Comparison of ENCODE assay signal across 22 cellular contexts in genomic region chr5:91137647-91138046, GRCh38.
A peak's percentile ranks its signal among the peaks of the same experiment; 100 is the strongest.
DNase-seq lines count a peak whose midpoint lies in the region; ATAC-seq and TF ChIP-seq lines count a peak whose summit lies in the region.
"Had no signal": no experiment of that assay in that cellular context is flagged by ENCODE, and none has a peak within 500 bp of the region (broad histone marks: within the 10 kb centered on the region; RNA-seq: fewer than 3 reads in every experiment).

No MANE protein-coding gene starts in this region.

- no peak overlapping the region for H2BK5ac ChIP-seq in trophoblast cell (ENCODE audit: low read depth, low read length, poor library complexity)

- no peak overlapping the region for H4K12ac ChIP-seq in trophoblast cell (ENCODE audit: low read depth, low read length)

- H2AFZ ChIP-seq in trophoblast cell (ENCODE audit: insufficient read depth, low read length, poor library complexity): no peak overlapping the region
- H2AFZ ChIP-seq: GM23338 had no signal

- no peak overlapping the region for H3K4me3 ChIP-seq in RWPE2 (ENCODE audit: severe bottlenecking)
- H3K4me3 ChIP-seq in trophoblast cell (ENCODE audit: low read depth, low read length): no peak overlapping the region
- H3K4me3 ChIP-seq: BLaER1, GM23338 had no signal

- intact Hi-C loops in left colon (cut with DNase I, micrococcal nuclease): no loop called here

- H3K9ac ChIP-seq in trophoblast cell (ENCODE audit: low read length): no peak overlapping the region
- H3K9ac ChIP-seq: BLaER1 had no signal

- peaks cover 4% of the 10 kb centered on the region for H3K4me1 Mint-ChIP-seq in stimulated activated effector memory CD8-positive, alpha-beta T cell treated with anti-CD3 and anti-CD28 coated beads, Interleukin-12 subunit alpha, Interleukin-12 subunit beta, amount 100 ng/mL, for 72 hours
- H3K4me1 Mint-ChIP-seq: CD4-positive, CD25-positive, alpha-beta regulatory T cell had no signal

- H3K18ac ChIP-seq in trophoblast cell (ENCODE audit: low read length): no peak overlapping the region

- H3K27ac ChIP-seq in RWPE2 (ENCODE audit: poor library complexity, severe bottlenecking) (peak overlapping the region; percentile 68), foreskin keratinocyte (no peak overlapping the region), trophoblast cell (ENCODE audit: low read depth, low read length) (no peak overlapping the region)
- H3K27ac ChIP-seq: BLaER1 had no signal

- no peak overlapping the region for H4K8ac ChIP-seq in trophoblast cell (ENCODE audit: low read depth, low read length)

- TF ChIP-seq CTCF in RWPE2 (IDR thresholded peaks at IDR 0.05; ENCODE audit: poor library complexity, severe bottlenecking) (no peak), foreskin keratinocyte (conservative IDR thresholded peaks at IDR 0.05) (no peak)

- H3K4me2 ChIP-seq in trophoblast cell (ENCODE audit: low read length): no peak overlapping the region
- H3K4me2 ChIP-seq: BLaER1, GM23338 had no signal

- H3K27ac Mint-ChIP-seq in stimulated activated effector memory CD8-positive, alpha-beta T cell treated with anti-CD3 and anti-CD28 coated beads, Interleukin-12 subunit alpha, Interleukin-12 subunit beta, amount 100 ng/mL, for 72 hours: no peak overlapping the region
- H3K27ac Mint-ChIP-seq: CD4-positive, CD25-positive, alpha-beta regulatory T cell; GM23338; H9 had no signal

- peaks cover 29% of the 10 kb centered on the region for H3K4me1 ChIP-seq in RWPE2 (ENCODE audit: insufficient read depth, poor library complexity, severe bottlenecking)
- H3K4me1 ChIP-seq in foreskin keratinocyte: peaks cover 25% of the 10 kb centered on the region
- peaks cover 4 to 6% of the 10 kb centered on the region in 2 experiments for H3K4me1 ChIP-seq in trophoblast cell (ENCODE audit: control insufficient read depth in 1 of 2, insufficient read depth in 2 of 2, low read length in 2 of 2)
- H3K4me1 ChIP-seq: BLaER1 had no signal

- H2AK5ac ChIP-seq in trophoblast cell (ENCODE audit: low read length): no peak overlapping the region

- no peaks in the 10 kb centered on the region for H3K27me3 ChIP-seq in RWPE2 (ENCODE audit: insufficient read depth, poor library complexity, severe bottlenecking)
- H3K27me3 ChIP-seq in foreskin keratinocyte: no peaks in the 10 kb centered on the region
- no peaks in the 10 kb centered on the region for H3K27me3 ChIP-seq in trophoblast cell (ENCODE audit: insufficient read depth, low read length)
- H3K27me3 ChIP-seq: BLaER1 had no signal

- no peak overlapping the region for H2BK120ac ChIP-seq in trophoblast cell (ENCODE audit: insufficient read depth, low read length, poor library complexity)

- H3K9me3 Mint-ChIP-seq in stimulated activated effector memory CD8-positive, alpha-beta T cell treated with anti-CD3 and anti-CD28 coated beads, Interleukin-12 subunit alpha, Interleukin-12 subunit beta, amount 100 ng/mL, for 72 hours: no peaks in the 10 kb centered on the region
- H3K9me3 Mint-ChIP-seq: GM23338, H9 had no signal

- H2BK12ac ChIP-seq in trophoblast cell (ENCODE audit: low read length): peak overlapping the region; percentile 71

- DNase-seq in NCI-H510A treated with DMSO at 0.1 percent for 48 hours (lab: John Stamatoyannopoulos, UW) (peak; percentile 7), NCI-H510A (lab: John Stamatoyannopoulos, UW) (no peak), RWPE2 (ENCODE audit: low spot score) (no peak), foreskin keratinocyte (peak; percentile 80 to 82), trophoblast cell (no peak), left colon (no peak)
- DNase-seq in stimulated activated effector memory CD8-positive, alpha-beta T cell treated with anti-CD3 and anti-CD28 coated beads, Interleukin-12 subunit alpha, Interleukin-12 subunit beta, amount 100 ng/mL, for 72 hours (ENCODE audit: low spot score in 2 of 2): no peak
- DNase-seq: CD4-positive, CD25-positive, alpha-beta regulatory T cell; H9; Karpas-422; NCI-H1092 treated with DMSO at 0.1 percent for 48 hours; NCI-H146; NCI-H1930; NCI-H2107; NCI-H446 treated with DMSO at 0.1 percent for 48 hours; NCI-H748 treated with DMSO at 0.1 percent for 48 hours; NK-92 treated with Interleukin-12 subunit alpha and Interleukin-12 subunit beta, amount 100 ng/mL, for 24 hours; PC-3; Right ventricle myocardium superior had no signal

- H4K91ac ChIP-seq in trophoblast cell (ENCODE audit: low read depth, low read length): no peak overlapping the region

- WGBS in trophoblast cell (ENCODE audit: extremely low coverage, insufficient coverage, insufficient read length): no CpG with 5 or more reads among the region's 3 CpGs

- no peak overlapping the region for H3K4me3 Mint-ChIP-seq in stimulated activated effector memory CD8-positive, alpha-beta T cell treated with anti-CD3 and anti-CD28 coated beads, Interleukin-12 subunit alpha, Interleukin-12 subunit beta, amount 100 ng/mL, for 72 hours
- H3K4me3 Mint-ChIP-seq: CD4-positive, CD25-positive, alpha-beta regulatory T cell; GM23338; H9 had no signal

- H3K4ac ChIP-seq in trophoblast cell (ENCODE audit: low read depth, low read length): no peak overlapping the region

- no peaks in the 10 kb centered on the region for H3K36me3 Mint-ChIP-seq in stimulated activated effector memory CD8-positive, alpha-beta T cell treated with anti-CD3 and anti-CD28 coated beads, Interleukin-12 subunit alpha, Interleukin-12 subunit beta, amount 100 ng/mL, for 72 hours
- H3K36me3 Mint-ChIP-seq: CD4-positive, CD25-positive, alpha-beta regulatory T cell had no signal

- no peaks in the 10 kb centered on the region for H3K9me3 ChIP-seq in RWPE2 (ENCODE audit: severe bottlenecking)
- no peaks in the 10 kb centered on the region for H3K9me3 ChIP-seq in trophoblast cell (ENCODE audit: insufficient read depth, low read depth, low read length)
- H3K9me3 ChIP-seq: BLaER1 had no signal

- peaks cover 4% of the 10 kb centered on the region for H3K79me1 ChIP-seq in trophoblast cell (ENCODE audit: low read length)

- no peak overlapping the region for H3K23ac ChIP-seq in trophoblast cell (ENCODE audit: low read length)

- H3K79me2 ChIP-seq in trophoblast cell (ENCODE audit: control insufficient read depth, insufficient read depth, low read length, poor library complexity): no peaks in the 10 kb centered on the region

- no peaks in the 10 kb centered on the region for H3K36me3 ChIP-seq in RWPE2 (ENCODE audit: low read depth)
- no peaks in the 10 kb centered on the region for H3K36me3 ChIP-seq in trophoblast cell (ENCODE audit: control insufficient read depth in 1 of 2, insufficient read depth in 2 of 2, low read length in 2 of 2)
- H3K36me3 ChIP-seq: BLaER1 had no signal

- ATAC-seq in RWPE2 (ENCODE audit: low read depth) (peak; percentile 72), foreskin keratinocyte (peak; percentile 59), left colon (no peak)
- ATAC-seq in stimulated activated effector memory CD8-positive, alpha-beta T cell treated with anti-CD3 and anti-CD28 coated beads, Interleukin-12 subunit alpha, Interleukin-12 subunit beta, amount 100 ng/mL, for 72 hours: no peak
- ATAC-seq: GM23338, HepG2, PC-3 had no signal

- H3K14ac ChIP-seq in trophoblast cell (ENCODE audit: low read length): no peak overlapping the region

Comparison
In these comparisons a context has a peak if more than half of its experiments do, and no peak if none do; other contexts are left out.
1. DNase-seq: peak in NCI-H510A treated with DMSO at 0.1 percent for 48 hours (single experiment) and foreskin keratinocyte (2 of 2); none in NCI-H510A (single experiment), RWPE2 (single experiment), trophoblast cell (0 of 2), left colon (0 of 2) and stimulated activated effector memory CD8-positive, alpha-beta T cell treated with anti-CD3 and anti-CD28 coated beads, Interleukin-12 subunit alpha, Interleukin-12 subunit beta, amount 100 ng/mL, for 72 hours (0 of 2).
2. ATAC-seq: peak in RWPE2 (single experiment) and foreskin keratinocyte (single experiment); none in left colon (single experiment) and stimulated activated effector memory CD8-positive, alpha-beta T cell treated with anti-CD3 and anti-CD28 coated beads, Interleukin-12 subunit alpha, Interleukin-12 subunit beta, amount 100 ng/mL, for 72 hours (single experiment).